Comparison of ENCODE assay signal across 14 cellular contexts in genomic region chr4:3708103-3708510, GRCh38. TPM values are rescaled to one million over a fixed set of nuclear protein-coding genes. Genes with fewer than 3 reads are reported as not detected.
DNase-seq lines count a peak whose midpoint lies in the region; ATAC-seq and TF ChIP-seq lines count a peak whose summit lies in the region.
"Had no signal": no experiment of that assay in that cellular context is flagged by ENCODE, and none has a peak within 500 bp of the region (broad histone marks: within the 10 kb centered on the region; RNA-seq: fewer than 3 reads in every experiment).

No MANE protein-coding gene starts in this region.

- H3K27ac ChIP-seq in left ventricle myocardium inferior (replicated peaks): no peak overlapping the region
- H3K27ac ChIP-seq: cardiac muscle cell, KMS-11 had no signal

- H3K27me3 Mint-ChIP-seq in brain: no peaks in the 10 kb centered on the region

- no peaks in the 10 kb centered on the region for H3K36me3 Mint-ChIP-seq in brain

- DNase-seq in Right ventricle myocardium superior (peak; percentile 40), left ventricle myocardium inferior (no peak), medulla oblongata (ENCODE audit: extremely low spot score) (peak; percentile 75), dermis blood vessel endothelial cell (no peak)
- DNase-seq: ACHN; activated T-cell treated with anti-CD3 and anti-CD28 coated beads, Interleukin-2, amount 50 U/mL, for 1 hour; NCI-H748 treated with DMSO at 0.1 percent for 48 hours; T1000 had no signal

- H3K4me3 Mint-ChIP-seq in brain: no peak overlapping the region

- peaks cover 0 to 4% (median 0%) of the 10 kb centered on the region in 5 experiments for H3K9me3 Mint-ChIP-seq in brain

- H3K9me3 ChIP-seq in left ventricle myocardium inferior (replicated peaks): no peaks in the 10 kb centered on the region

- peak; percentile 47 for ATAC-seq in Right ventricle myocardium superior (ENCODE audit: poor library complexity)
- ATAC-seq in GM18870 (IDR thresholded peaks at IDR 0.05; ENCODE audit: unreplicated experiment): no peak
- ATAC-seq in GM21529 (IDR thresholded peaks at IDR 0.05; ENCODE audit: unreplicated experiment): no peak
- no peak for ATAC-seq in GM21825 (IDR thresholded peaks at IDR 0.05; ENCODE audit: unreplicated experiment)

- H3K36me3 ChIP-seq in left ventricle myocardium inferior: no peaks in the 10 kb centered on the region
- H3K36me3 ChIP-seq: cardiac muscle cell had no signal

- H3K4me1 ChIP-seq in left ventricle myocardium inferior: peaks cover 9% of the 10 kb centered on the region

- intact Hi-C loops in Right ventricle myocardium superior (cut with DNase I) (no loop called here), left ventricle myocardium inferior (cut with micrococcal nuclease) (no loop called here)

- H3K4me1 Mint-ChIP-seq in brain: peaks cover 63% of the 10 kb centered on the region

- H3K27ac Mint-ChIP-seq in brain: peak overlapping the region in 3 of 5 experiments; percentile 20 to 82 (median 41)

- peaks cover 83% of the 10 kb centered on the region for H3K27me3 ChIP-seq in left ventricle myocardium inferior (ENCODE audit: low read depth)

- H3K4me3 ChIP-seq in left ventricle myocardium inferior: no peak overlapping the region
- H3K4me3 ChIP-seq: cardiac muscle cell had no signal

- TF ChIP-seq CTCF in left ventricle myocardium inferior (IDR thresholded peaks at IDR 0.05; ENCODE audit: borderline replicate concordance) (no peak), brain (conservative IDR thresholded peaks at IDR 0.05) (no peak)

RNA-seq across cellular contexts. Expression of gene ADRA2C, which starts 58.1 kb away (rescaled TPM):
- total RNA-seq in Right ventricle myocardium superior (6.2 TPM), left ventricle myocardium inferior (4.5 TPM), dermis blood vessel endothelial cell (0.17 TPM in 1 of 2 replicates, not detected in the other)
- polyA plus RNA-seq in brain (ENCODE audit: insufficient read depth, low read depth, low replicate concordance): 2.0 TPM

Comparison
In these comparisons a context has a peak if more than half of its experiments do, and no peak if none do; other contexts are left out.
1. DNase-seq: peak in Right ventricle myocardium superior (single experiment) and medulla oblongata (single experiment); none in left ventricle myocardium inferior (single experiment) and dermis blood vessel endothelial cell (single experiment).